Comparison of ENCODE assay signal across 8 cellular contexts in genomic region chr1:2233997-2234761, GRCh38. TPM values are rescaled to one million over a fixed set of nuclear protein-coding genes. Genes with fewer than 3 reads are reported as not detected.
DNase-seq lines count a peak whose midpoint lies in the region; ATAC-seq lines count a peak whose summit lies in the region.

No MANE protein-coding gene starts in this region.

- ATAC-seq in GM21447 (IDR thresholded peaks at IDR 0.05; ENCODE audit: unreplicated experiment) = peak; percentile 64
- peak; percentile 67 for ATAC-seq in T-helper 17 cell

- no peaks in the 10 kb centered on the region for H3K27me3 Mint-ChIP-seq in T-helper 17 cell

- H3K4me3 Mint-ChIP-seq in T-helper 17 cell = peak overlapping the region; percentile 92

- peaks cover 6% of the 10 kb centered on the region for H3K36me3 Mint-ChIP-seq in T-helper 17 cell (ENCODE audit: low read depth)

- H3K4me1 Mint-ChIP-seq in T-helper 17 cell = peaks cover 54% of the 10 kb centered on the region

- peak overlapping the region; percentile 96 for H3K27ac Mint-ChIP-seq in T-helper 17 cell

- peak overlapping the region; percentile 10 to 72 (median 16) for H3K4me3 ChIP-seq in skin epidermis

- peak overlapping the region in 20 of 21 experiments; percentile 68 to 90 (median 80) for H3K27ac ChIP-seq in skin epidermis

- DNase-seq in T-helper 17 cell (peak; percentile 51 to 65 (median 65)), astrocyte of the hippocampus (ENCODE audit: low read depth, low spot score) (peak; percentile 57), hypothalamus (lab: John Stamatoyannopoulos, UW) (peak in 40 of 51 donors; percentile 18 to 82 (median 56)), HK-2 (ENCODE audit: unreplicated experiment) (no peak), COR-L47 (lab: John Stamatoyannopoulos, UW) (no peak), NCI-H187 (lab: John Stamatoyannopoulos, UW) (no peak)

- H3K9me3 ChIP-seq in T-helper 17 cell (ENCODE audit: control insufficient read depth, low read length, poor library complexity, severe bottlenecking) = no peaks in the 10 kb centered on the region

RNA-seq across cellular contexts. Expression of gene SKI, which starts 6.1 kb away (rescaled TPM):
- 100 to 1,000 TPM; 183 to 215 TPM for total RNA-seq in T-helper 17 cell

RNA-seq across cellular contexts. Expression of gene FAAP20, which starts 39.6 kb away (rescaled TPM):
- 10 to 100 TPM; 44.6 to 48.6 TPM for total RNA-seq in T-helper 17 cell

Comparison
In these comparisons a context has a peak if more than half of its experiments do, and no peak if none do; other contexts are left out.
1. DNase-seq: peak in T-helper 17 cell (3 of 3), astrocyte of the hippocampus (single experiment) and hypothalamus (40 of 51); none in HK-2 (single experiment), COR-L47 (single experiment) and NCI-H187 (0 of 2).